ENCODE assay signal across 20 cellular contexts in the genomic region with DNA sequence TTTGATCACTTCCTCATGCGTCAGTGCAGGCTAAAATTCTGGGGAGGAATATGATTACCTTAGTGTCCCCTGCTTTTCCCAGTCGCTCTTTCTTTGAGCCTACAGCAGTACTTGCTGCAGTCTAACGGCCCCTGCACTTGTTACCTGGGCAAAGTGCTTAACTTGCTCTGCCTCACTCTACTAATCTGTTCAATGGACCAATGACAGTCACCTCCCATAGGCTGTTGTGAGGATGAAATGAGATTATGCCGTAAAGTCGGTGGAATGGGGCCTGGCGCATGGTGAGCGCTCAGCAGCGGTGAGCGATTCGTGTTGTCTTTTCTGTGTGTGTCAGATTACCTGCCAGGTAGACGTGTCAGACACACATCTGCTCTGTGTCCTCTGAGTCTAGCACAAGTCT.
"Had no signal": no experiment of that assay in that cellular context is flagged by ENCODE, and none has a peak within 500 bp of the region (broad histone marks: within the 10 kb centered on the region; RNA-seq: fewer than 3 reads in every experiment).

No MANE protein-coding gene starts in this region.

- H3K4me3 Mint-ChIP-seq: activated naive CD4-positive, alpha-beta T cell treated with anti-CD3 and anti-CD28 coated beads, Interleukin-2, amount 50 U/mL, for 24 hours; activated T-cell treated with anti-CD3 and anti-CD28 coated beads, Interleukin-2, amount 50 U/mL, for 72 hours; effector memory CD8-positive, alpha-beta T cell; neural crest cell; stimulated activated effector memory CD8-positive, alpha-beta T cell treated with anti-CD3 and anti-CD28 coated beads, Interleukin-12 subunit alpha, Interleukin-12 subunit beta, amount 100 ng/mL, for 72 hours had no signal

- H3K9me3 Mint-ChIP-seq: activated naive CD4-positive, alpha-beta T cell treated with anti-CD3 and anti-CD28 coated beads, Interleukin-2, amount 50 U/mL, for 24 hours; activated T-cell treated with anti-CD3 and anti-CD28 coated beads, Interleukin-2, amount 50 U/mL, for 72 hours; effector memory CD8-positive, alpha-beta T cell; neural crest cell; stimulated activated effector memory CD8-positive, alpha-beta T cell treated with anti-CD3 and anti-CD28 coated beads, Interleukin-12 subunit alpha, Interleukin-12 subunit beta, amount 100 ng/mL, for 72 hours had no signal

- DNase-seq: activated CD4-positive, alpha-beta T cell treated with anti-CD3 and anti-CD28 coated beads for 1 hour; activated effector memory CD4-positive, alpha-beta T cell treated with anti-CD3 and anti-CD28 coated beads, Interleukin-2, amount 50 U/mL, for 16 hours; activated T-cell treated with anti-CD3 and anti-CD28 coated beads, Interleukin-2, amount 50 U/mL, for 72 hours; dermis blood vessel endothelial cell; effector memory CD8-positive, alpha-beta T cell; foreskin melanocyte; glutamatergic neuron; hippocampal formation; islet precursor cell; psoas muscle; stimulated activated CD4-positive, alpha-beta T cell treated with anti-CD3 and anti-CD28 coated beads, Interleukin-4, amount 100 ng/mL, for 24 hours; stomach; T-helper 2 cell; WERI-Rb-1 had no signal

- ATAC-seq: activated T-cell treated with anti-CD3 and anti-CD28 coated beads, Interleukin-2, amount 50 U/mL, for 72 hours; effector memory CD8-positive, alpha-beta T cell; sciatic nerve; stimulated activated effector memory CD8-positive, alpha-beta T cell treated with anti-CD3 and anti-CD28 coated beads, Interleukin-12 subunit alpha, Interleukin-12 subunit beta, amount 100 ng/mL, for 72 hours had no signal

- H3K4me3 ChIP-seq: cardiac muscle cell, psoas muscle, stomach, thoracic aorta had no signal

- H3K36me3 Mint-ChIP-seq: activated naive CD4-positive, alpha-beta T cell treated with anti-CD3 and anti-CD28 coated beads, Interleukin-2, amount 50 U/mL, for 24 hours; stimulated activated effector memory CD8-positive, alpha-beta T cell treated with anti-CD3 and anti-CD28 coated beads, Interleukin-12 subunit alpha, Interleukin-12 subunit beta, amount 100 ng/mL, for 72 hours had no signal

- H3K27ac Mint-ChIP-seq: activated naive CD4-positive, alpha-beta T cell treated with anti-CD3 and anti-CD28 coated beads, Interleukin-2, amount 50 U/mL, for 24 hours; activated T-cell treated with anti-CD3 and anti-CD28 coated beads, Interleukin-2, amount 50 U/mL, for 72 hours; effector memory CD8-positive, alpha-beta T cell; stimulated activated effector memory CD8-positive, alpha-beta T cell treated with anti-CD3 and anti-CD28 coated beads, Interleukin-12 subunit alpha, Interleukin-12 subunit beta, amount 100 ng/mL, for 72 hours had no signal

- H3K36me3 ChIP-seq: cardiac muscle cell, stomach, thoracic aorta, WERI-Rb-1 had no signal

- H3K27ac ChIP-seq: cardiac muscle cell, psoas muscle, WERI-Rb-1 had no signal

- H3K4me1 Mint-ChIP-seq: activated naive CD4-positive, alpha-beta T cell treated with anti-CD3 and anti-CD28 coated beads, Interleukin-2, amount 50 U/mL, for 24 hours; stimulated activated effector memory CD8-positive, alpha-beta T cell treated with anti-CD3 and anti-CD28 coated beads, Interleukin-12 subunit alpha, Interleukin-12 subunit beta, amount 100 ng/mL, for 72 hours had no signal

- H3K9me3 ChIP-seq: psoas muscle, stomach, thoracic aorta had no signal
